ENCODE assay signal across 12 cellular contexts in genomic region chr20:11777861-11778570, GRCh38.
A peak's percentile ranks its signal among the peaks of the same experiment; 100 is the strongest.
DNase-seq lines count a peak whose midpoint lies in the region; ATAC-seq, FAIRE-seq and TF ChIP-seq lines count a peak whose summit lies in the region.
"Had no signal": no experiment of that assay in that cellular context is flagged by ENCODE, and none has a peak within 500 bp of the region (broad histone marks: within the 10 kb centered on the region; RNA-seq: fewer than 3 reads in every experiment).

No MANE protein-coding gene starts in this region.

- H3K4me1 Mint-ChIP-seq in HFFc6 (ENCODE audit: low read depth), result peaks cover 36% of the 10 kb centered on the region

- no peak for ATAC-seq in SK-N-SH treated with all-trans-retinoic acid at 6 μM for 48 hours
- no peak for ATAC-seq in GM21723 (IDR thresholded peaks at IDR 0.05; ENCODE audit: unreplicated experiment)
- ATAC-seq in HG03280 (IDR thresholded peaks at IDR 0.05; ENCODE audit: unreplicated experiment), result no peak
- no peak for ATAC-seq in GM18502 (IDR thresholded peaks at IDR 0.05; ENCODE audit: poor library complexity, unreplicated experiment)

- H3K9ac ChIP-seq in iPS-18a (ENCODE audit: low read length) (no peak overlapping the region), MM.1S (ENCODE audit: low read length) (no peak overlapping the region)

- H3K9me3 ChIP-seq in iPS-18a (ENCODE audit: control insufficient read depth, low read depth, low read length) (no peaks in the 10 kb centered on the region), MM.1S (replicated peaks; ENCODE audit: insufficient read depth, low read length) (no peaks in the 10 kb centered on the region)
- H3K9me3 ChIP-seq: ascending aorta, sigmoid colon had no signal

- no peaks in the 10 kb centered on the region for H3K9me3 Mint-ChIP-seq in HFFc6

- H3K4me3 Mint-ChIP-seq in HFFc6, result peak overlapping the region; percentile 83

- no peaks in the 10 kb centered on the region for H4K20me1 ChIP-seq in MM.1S (ENCODE audit: insufficient read depth, low read length)

- no peaks in the 10 kb centered on the region for H3K36me3 ChIP-seq in iPS-18a (ENCODE audit: control insufficient read depth, low read depth, low read length)
- H3K36me3 ChIP-seq in MM.1S (replicated peaks; ENCODE audit: insufficient read depth, low read length), result no peaks in the 10 kb centered on the region
- H3K36me3 ChIP-seq: ascending aorta, sigmoid colon had no signal

- peaks cover 21% of the 10 kb centered on the region for H3K4me1 ChIP-seq in iPS-18a (ENCODE audit: control insufficient read depth, low read depth, low read length)
- H3K4me1 ChIP-seq in MM.1S (ENCODE audit: low read length), result no peaks in the 10 kb centered on the region
- H3K4me1 ChIP-seq: ascending aorta had no signal

- no peak overlapping the region for H3K4me2 ChIP-seq in MM.1S (ENCODE audit: low read depth, low read length)

- FAIRE-seq in A204.1 (lab: Jason Lieb, UNC), result peak; percentile 16
- FAIRE-seq: GM18507 had no signal

- H3K9me2 ChIP-seq in MM.1S (replicated peaks; ENCODE audit: insufficient read depth, low read length), result no peaks in the 10 kb centered on the region

- H3K27me3 Mint-ChIP-seq in HFFc6 (ENCODE audit: insufficient read depth), result no peaks in the 10 kb centered on the region

- no peaks in the 10 kb centered on the region for H3K36me3 Mint-ChIP-seq in HFFc6 (ENCODE audit: low read depth)

- H3K79me2 ChIP-seq in MM.1S (ENCODE audit: low read length), result no peaks in the 10 kb centered on the region

- peak; percentile 50 for DNase-seq in HFFc6
- DNase-seq in MM.1S, result no peak
- DNase-seq: activated CD4-positive, alpha-beta T cell treated with anti-CD3 and anti-CD28 coated beads, Interleukin-2, amount 50 U/mL, for 1 hour; sigmoid colon had no signal

- H3K27ac ChIP-seq in iPS-18a (ENCODE audit: low read length) (no peak overlapping the region), MM.1S (ENCODE audit: low read length) (no peak overlapping the region)
- H3K27ac ChIP-seq: ascending aorta, sigmoid colon had no signal

- no peaks in the 10 kb centered on the region for H3K27me3 ChIP-seq in iPS-18a (ENCODE audit: control insufficient read depth, insufficient read depth, low read length)
- no peaks in the 10 kb centered on the region for H3K27me3 ChIP-seq in MM.1S (replicated peaks; ENCODE audit: insufficient read depth, low read length)
- H3K27me3 ChIP-seq: ascending aorta, sigmoid colon had no signal

- peak overlapping the region; percentile 5 for H3K4me3 ChIP-seq in iPS-18a (ENCODE audit: low read length)
- H3K4me3 ChIP-seq in MM.1S (ENCODE audit: low read length), result no peak overlapping the region

- H3K27ac Mint-ChIP-seq in HFFc6, result peak overlapping the region; percentile 79

- no peak for TF ChIP-seq CTCF in HFFc6 (IDR thresholded peaks at IDR 0.05)
- no peak for TF ChIP-seq CTCF in MM.1S (IDR thresholded peaks at IDR 0.05; ENCODE audit: low read length)

- H3F3A ChIP-seq in MM.1S (ENCODE audit: insufficient read depth, low read length), result no peaks in the 10 kb centered on the region

- H2AFZ ChIP-seq in MM.1S (ENCODE audit: low read length), result no peak overlapping the region

TF ChIP-seq in SK-N-SH treated with all-trans-retinoic acid at 6 μM for 48 hours, 23 proteins besides CTCF, POLR2A, EP300 and RAD21:
- TF ChIP-seq OSR1 (CRISPR knock-in tag; IDR thresholded peaks at IDR 0.05), result no peak
- TF ChIP-seq CREB5 (CRISPR knock-in tag; IDR thresholded peaks at IDR 0.05; ENCODE audit: low read depth), result 0 out of 2 replicates have a peak, but pooled peaks have one; percentile 49
- 0 out of 2 replicates have a peak, but pooled peaks have one; percentile 9 for TF ChIP-seq TSHZ2 (CRISPR knock-in tag; IDR thresholded peaks at IDR 0.05)
- TF ChIP-seq TCF4 (CRISPR knock-in tag; IDR thresholded peaks at IDR 0.05; ENCODE audit: borderline replicate concordance), result no peak
- TF ChIP-seq ISL1 (CRISPR knock-in tag; IDR thresholded peaks at IDR 0.05), result peak; percentile 87
- TF ChIP-seq ZC3H10 (CRISPR knock-in tag; IDR thresholded peaks at IDR 0.05), result no peak
- TF ChIP-seq SNAI2 (CRISPR knock-in tag; IDR thresholded peaks at IDR 0.05), result no peak
TF ChIP-seq in SK-N-SH treated with all-trans-retinoic acid at 6 μM for 48 hours: peak in this region for 3.
